7 cellular contexts compared by ENCODE assay signal in the genomic region with DNA sequence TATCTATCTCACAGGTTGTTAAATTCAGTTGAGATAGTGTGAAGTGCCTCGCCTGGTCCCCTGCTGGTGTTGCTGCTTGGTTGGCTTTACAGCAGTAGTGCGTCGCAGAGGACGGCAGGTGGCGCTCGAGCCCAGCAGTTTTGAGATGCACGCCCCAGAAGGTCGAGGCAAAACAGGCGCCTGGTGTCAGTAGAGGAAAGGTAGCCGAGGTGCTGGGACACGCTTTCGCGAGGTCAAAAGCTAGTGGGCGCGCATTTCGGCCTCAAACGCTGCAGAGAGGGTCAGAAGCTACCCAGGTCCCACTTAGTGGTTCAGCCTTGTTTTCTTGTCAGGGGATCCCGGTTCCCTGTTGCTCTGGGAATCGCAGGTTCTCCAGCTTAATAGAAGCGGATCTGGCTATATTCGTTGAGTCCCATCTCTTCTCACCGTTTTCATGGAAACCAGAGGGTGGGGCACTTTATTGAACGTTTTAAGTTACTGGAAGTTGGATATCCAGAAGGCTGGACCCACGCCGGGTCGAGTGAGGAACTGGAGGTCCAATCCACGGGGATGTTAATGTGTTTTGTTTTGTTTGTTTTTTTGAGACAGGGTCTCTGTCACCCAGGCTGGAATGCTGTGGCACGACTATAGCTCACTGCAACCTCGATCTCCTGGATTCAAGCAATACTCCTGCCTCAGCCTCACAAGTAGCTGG. TPM values are rescaled to one million over a fixed set of nuclear protein-coding genes. Genes with fewer than 3 reads are reported as not detected.
DNase-seq lines count a peak whose midpoint lies in the region; ATAC-seq and TF ChIP-seq lines count a peak whose summit lies in the region.

No MANE protein-coding gene starts in this region.

- TF ChIP-seq CTCF in WI38 (IDR thresholded peaks at IDR 0.05; ENCODE audit: low read depth, low read length) (no peak; the same call in 1 of the 2 replicates), breast epithelium (IDR thresholded peaks at IDR 0.05) (peak; percentile 95 to 97 (median 96))

- peak overlapping the region; percentile 22 to 54 for H3K27ac ChIP-seq in breast epithelium

- ATAC-seq in GM18499 (IDR thresholded peaks at IDR 0.05; ENCODE audit: insufficient read depth, unreplicated experiment) = peak; percentile 47
- peak; percentile 70 for ATAC-seq in HG03139 (IDR thresholded peaks at IDR 0.05; ENCODE audit: unreplicated experiment)

- H3K27me3 ChIP-seq in breast epithelium = no peaks in the 10 kb centered on the region

- TF ChIP-seq POLR2A in breast epithelium (IDR thresholded peaks at IDR 0.05) = no peak

- no peaks in the 10 kb centered on the region for H3K9me3 ChIP-seq in breast epithelium

- intact Hi-C loops in breast epithelium (cut with DNase I; ENCODE audit: low total_unique reads) = no loop called here

- peak overlapping the region; percentile 5; the same call in 1 of the 2 replicates for H3K4me3 ChIP-seq in WI38 (ENCODE audit: low read depth, low read length)
- peak overlapping the region in 2 of 3 donors; percentile 42 to 59 for H3K4me3 ChIP-seq in breast epithelium

- DNase-seq in NCI-H2227 (lab: John Stamatoyannopoulos, UW; ENCODE audit: unreplicated experiment) = peak; percentile 77
- peak; percentile 81 to 90 for DNase-seq in breast epithelium (ENCODE audit: low spot score in 2 of 2)
- DNase-seq in islet precursor cell = peak; percentile 92
- DNase-seq in stimulated activated CD4-positive, alpha-beta T cell treated with anti-CD3 and anti-CD28 coated beads, Interleukin-1b, Interleukin-23, amount 100 ng/mL, for 1 hour (ENCODE audit: low read depth in 2 of 2) = peak; percentile 75 to 78

- H3K36me3 ChIP-seq in breast epithelium = no peaks in the 10 kb centered on the region

- no peaks in the 10 kb centered on the region for H3K4me1 ChIP-seq in breast epithelium

RNA-seq across cellular contexts. Expression of gene ZFP90, which starts 10.3 kb away (rescaled TPM):
- total RNA-seq in breast epithelium = 10 to 100 TPM; 35.7 to 40.6 (median 40.3) TPM

Comparison
In these comparisons a context has a peak if more than half of its experiments do, and no peak if none do; other contexts are left out.
1. Peak in every context shown above with its lines: DNase-seq, ATAC-seq, H3K4me3 ChIP-seq and H3K27ac ChIP-seq.